In the genomic region with DNA sequence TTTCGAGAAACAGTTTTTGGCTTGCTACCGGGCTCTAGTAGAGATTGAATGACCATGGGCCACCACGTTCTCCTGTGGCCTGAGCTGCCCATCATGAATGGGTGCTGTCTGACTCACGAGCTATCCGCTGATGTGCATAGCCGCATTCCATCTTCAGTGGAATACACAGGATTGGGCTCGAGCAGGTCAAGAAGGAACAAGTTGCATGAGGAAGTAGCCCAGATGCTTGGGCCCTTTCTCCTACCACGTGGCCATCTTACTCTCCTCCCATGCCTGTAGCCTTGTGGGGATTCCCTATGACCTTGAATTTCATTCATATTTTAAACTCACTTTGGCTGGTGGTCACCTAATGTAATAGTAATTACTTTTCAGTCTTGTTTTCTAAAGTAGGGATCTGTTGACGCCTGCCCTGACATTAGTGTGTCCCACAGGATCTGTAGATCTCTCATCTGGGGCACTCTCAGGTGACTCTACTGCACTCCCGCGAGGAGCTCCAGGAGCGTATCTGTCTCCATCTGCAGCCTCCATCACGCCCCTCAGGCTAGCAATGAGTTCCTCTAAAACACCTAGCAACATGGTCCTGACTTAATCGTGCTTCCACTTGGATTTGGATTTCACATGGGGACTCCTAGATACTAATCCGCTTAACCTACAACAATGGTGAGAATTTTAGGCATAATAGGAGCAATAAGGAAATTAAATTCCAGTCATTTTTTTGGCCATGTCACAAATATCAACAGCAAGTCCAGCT, we compare ENCODE assay signal across 24 cellular contexts.
DNase-seq lines count a peak whose midpoint lies in the region; ATAC-seq, FAIRE-seq and TF ChIP-seq lines count a peak whose summit lies in the region.
"Had no signal": no experiment of that assay in that cellular context is flagged by ENCODE, and none has a peak within 500 bp of the region (broad histone marks: within the 10 kb centered on the region; RNA-seq: fewer than 3 reads in every experiment).

No MANE protein-coding gene starts in this region.

- H3K4me3 ChIP-seq in DND-41 (ENCODE audit: low read depth in 1 of 2, low read length in 2 of 2) = peak overlapping the region in 1 of 2 experiments; percentile 33; a peak in 1 of 4 replicates
- H3K4me3 ChIP-seq in bronchial epithelial cell (ENCODE audit: low read depth, low read length) = no peak overlapping the region
- H3K4me3 ChIP-seq in OCI-LY7 (ENCODE audit: low read depth, low read length, poor library complexity, severe bottlenecking) = no peak overlapping the region
- H3K4me3 ChIP-seq: BLaER1, GM23338 had no signal

- no TSS peak for BruUV-seq in OCI-LY7 (replicated peaks; lab: Mats Ljungman, UMichigan)

- H3K79me2 ChIP-seq in DND-41 (ENCODE audit: insufficient read depth, low read length) (peaks cover 99% of the 10 kb centered on the region), OCI-LY7 (ENCODE audit: insufficient read depth, low read depth, low read length) (no peaks in the 10 kb centered on the region)

- POLR2A ChIA-PET in OCI-LY7 (lab: Charles Lee) = interaction anchor here (0.6 kb wide), 1 partner anchor 18 kb away, joined by 3 read pairs; no protein-coding TSS in a partner anchor

- H3K4me2 ChIP-seq in DND-41 (ENCODE audit: insufficient read depth, low read length) (peak overlapping the region; percentile 58), OCI-LY7 (ENCODE audit: low read length) (no peak overlapping the region)
- H3K4me2 ChIP-seq: BLaER1, GM23338 had no signal

- FAIRE-seq in bronchial epithelial cell (lab: Jason Lieb, UNC) = no peak
- FAIRE-seq: GM12891 had no signal

- H3K27me3 ChIP-seq in DND-41 (ENCODE audit: insufficient read depth, low read length, poor library complexity) (no peaks in the 10 kb centered on the region), bronchial epithelial cell (ENCODE audit: control insufficient read depth, insufficient read depth, low read length) (no peaks in the 10 kb centered on the region)
- H3K27me3 ChIP-seq: BLaER1 had no signal

- H3K4me1 ChIP-seq in DND-41 (ENCODE audit: insufficient read depth, low read length) (peaks cover 76% of the 10 kb centered on the region), OCI-LY7 (ENCODE audit: insufficient read depth, low read length, poor library complexity, severe bottlenecking) (no peaks in the 10 kb centered on the region)

- intact Hi-C loops in OCI-LY7 (cut with micrococcal nuclease; ENCODE audit: unreplicated experiment) = no loop called here

- DNase-seq in NCI-H82 (lab: John Stamatoyannopoulos, UW) = peak; percentile 52
- DNase-seq in NCI-H82 treated with DMSO at 0.1 percent for 48 hours (lab: John Stamatoyannopoulos, UW; ENCODE audit: unreplicated experiment) = no peak
- peak; percentile 7 for DNase-seq in DND-41
- peak; percentile 86 for DNase-seq in bronchial epithelial cell (ENCODE audit: low read depth)
- peak; percentile 47 for DNase-seq in mesenteric fat pad (ENCODE audit: low spot score)
- DNase-seq in OCI-LY7 (ENCODE audit: low spot score) = no peak
- DNase-seq in occipital lobe (lab: John Stamatoyannopoulos, UW) = no peak
- DNase-seq: ACHN; Caco-2; CD4-positive, alpha-beta memory T cell; HCEC 1CT; Karpas-422; MV-4-11; NCI-H1105 treated with DMSO at 0.1 percent for 48 hours; NCI-H2029 treated with DMSO at 0.1 percent for 48 hours; NCI-H345; NCI-H524; PC-3; RPMI8226 had no signal

- 0 out of 2 replicates have a peak overlapping the region, but pooled peaks have one; percentile 11 for H3K9ac ChIP-seq in DND-41 (ENCODE audit: low read depth, low read length)
- H3K9ac ChIP-seq: BLaER1 had no signal

- H4K20me1 ChIP-seq in DND-41 (ENCODE audit: insufficient read depth, low read length) (peaks cover 73% of the 10 kb centered on the region), OCI-LY7 (ENCODE audit: insufficient read depth, low read length) (no peaks in the 10 kb centered on the region)
- H4K20me1 ChIP-seq: BLaER1 had no signal

- CTCF ChIA-PET in OCI-LY7 (lab: Charles Lee; ENCODE audit: unreplicated experiment) = no interaction called here

- no peak for ATAC-seq in DND-41 (ENCODE audit: insufficient read depth, low read depth)
- no peak for ATAC-seq in GM21723 (IDR thresholded peaks at IDR 0.05; ENCODE audit: unreplicated experiment)
- ATAC-seq: GM23338, PC-3 had no signal

- H3K9me2 ChIP-seq in OCI-LY7 (ENCODE audit: insufficient read depth, low read length) = no peaks in the 10 kb centered on the region

- H3K9me3 ChIP-seq in DND-41 (ENCODE audit: insufficient read depth, low read length, severe bottlenecking) = no peaks in the 10 kb centered on the region
- no peaks in the 10 kb centered on the region for H3K9me3 ChIP-seq in OCI-LY7 (ENCODE audit: low read length)

- H3K27ac ChIP-seq in DND-41 (ENCODE audit: low read length) (peak overlapping the region; percentile 73), OCI-LY7 (ENCODE audit: low read depth, low read length, poor library complexity, severe bottlenecking) (no peak overlapping the region)
- H3K27ac ChIP-seq: 22Rv1, BLaER1 had no signal

- H3K36me3 ChIP-seq in DND-41 (ENCODE audit: insufficient read depth, low read length) = peaks cover 82% of the 10 kb centered on the region
- no peaks in the 10 kb centered on the region for H3K36me3 ChIP-seq in bronchial epithelial cell (ENCODE audit: control insufficient read depth, insufficient read depth, low read length)
- H3K36me3 ChIP-seq in OCI-LY7 (ENCODE audit: insufficient read depth, low read length) = no peaks in the 10 kb centered on the region
- H3K36me3 ChIP-seq: BLaER1 had no signal

- TF ChIP-seq CTCF in DND-41 (IDR thresholded peaks at IDR 0.05; ENCODE audit: borderline replicate concordance, extremely low read depth, low read length, poor library complexity, severe bottlenecking) = no peak
- TF ChIP-seq CTCF in bronchial epithelial cell (IDR thresholded peaks at IDR 0.05; ENCODE audit: insufficient read depth, low read length, severe bottlenecking) = no peak
- TF ChIP-seq CTCF in OCI-LY7 (conservative IDR thresholded peaks at IDR 0.05; ENCODE audit: low read length) = no peak

- H2AFZ ChIP-seq in DND-41 (ENCODE audit: low read depth, low read length) (no peak overlapping the region), OCI-LY7 (ENCODE audit: low read length) (no peak overlapping the region)
- H2AFZ ChIP-seq: GM23338 had no signal

Comparison
In these comparisons a context has a peak if more than half of its experiments do, and no peak if none do; other contexts are left out.
1. DNase-seq: peak in NCI-H82 (single experiment), DND-41 (single experiment), bronchial epithelial cell (single experiment) and mesenteric fat pad (single experiment); none in NCI-H82 treated with DMSO at 0.1 percent for 48 hours (single experiment), OCI-LY7 (single experiment) and occipital lobe (single experiment).